ENCODE assay signal across 12 cellular contexts in the genomic region with DNA sequence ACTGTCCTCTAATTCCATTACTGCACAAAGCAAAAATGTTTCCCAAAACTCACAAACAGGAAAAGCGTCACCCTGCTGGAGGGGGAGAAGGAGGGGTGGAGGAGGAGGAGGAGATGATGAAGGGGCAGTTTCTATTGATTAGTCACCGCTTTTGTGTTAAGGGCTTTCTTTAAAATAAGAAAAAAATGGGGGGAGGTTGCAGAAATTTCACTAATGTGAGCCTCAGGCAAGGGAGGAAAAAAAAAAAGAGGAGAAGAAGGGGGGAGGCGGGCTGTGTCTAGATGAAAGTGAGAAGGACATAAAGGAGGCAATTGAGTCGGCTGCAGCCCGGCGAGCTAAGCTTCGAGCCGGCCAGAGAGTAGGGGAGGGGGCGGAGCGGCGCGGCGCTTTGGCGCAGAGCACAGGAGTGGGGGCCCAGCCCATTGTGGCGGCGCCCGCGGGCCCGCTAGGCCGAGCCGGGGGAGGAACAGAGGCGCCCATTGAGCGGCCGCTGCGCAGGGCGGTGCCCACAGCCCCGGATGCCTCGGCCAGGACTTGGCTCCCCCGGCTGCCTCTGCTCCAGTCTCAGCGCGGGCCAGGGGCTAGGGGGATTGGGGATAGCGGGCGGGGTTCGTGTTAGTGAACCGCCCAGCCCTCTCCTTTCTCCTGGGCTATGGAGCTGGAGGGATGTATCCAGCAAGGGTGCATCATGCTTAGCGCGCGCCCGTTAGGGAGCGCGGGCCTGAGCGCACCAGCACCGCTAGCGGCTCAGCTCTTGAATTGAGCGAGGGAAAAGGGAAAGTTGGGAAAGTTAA. TPM values are rescaled to one million over a fixed set of nuclear protein-coding genes. Genes with fewer than 3 reads are reported as not detected.
DNase-seq lines count a peak whose midpoint lies in the region; ATAC-seq and TF ChIP-seq lines count a peak whose summit lies in the region.
"Had no signal": no experiment of that assay in that cellular context is flagged by ENCODE, and none has a peak within 500 bp of the region (broad histone marks: within the 10 kb centered on the region; RNA-seq: fewer than 3 reads in every experiment).

No MANE protein-coding gene starts in this region.

- peaks cover 8 to 14% (median 10%) of the 10 kb centered on the region in 4 donors for H3K4me1 Mint-ChIP-seq in CD4-positive, alpha-beta memory T cell

- no peak for DNase-seq in BJ (ENCODE audit: low read depth)
- DNase-seq in HT1080 (ENCODE audit: low read depth): peak; percentile 41
- peak; percentile 55 for DNase-seq in astrocyte of the hippocampus (ENCODE audit: low read depth, low spot score)
- no peak for DNase-seq in ovary
- DNase-seq in CD4-positive, alpha-beta memory T cell: no peak
- DNase-seq: activated naive CD8-positive, alpha-beta T cell treated with anti-CD3 and anti-CD28 coated beads for 36 hours; hippocampal formation; MM.1S; T-helper 2 cell had no signal

- H3K9me3 ChIP-seq in mesodermal cell (ENCODE audit: control insufficient read depth, low read length) (no peaks in the 10 kb centered on the region), ovary (no peaks in the 10 kb centered on the region)
- H3K9me3 ChIP-seq in CD4-positive, alpha-beta memory T cell (ENCODE audit: control insufficient read depth in 1 of 2, low read length in 2 of 2): no peaks in the 10 kb centered on the region

- peak; percentile 25; the same call in 1 of the 2 replicates for TF ChIP-seq CTCF in BJ (IDR thresholded peaks at IDR 0.05; ENCODE audit: insufficient read depth, low read depth, low read length)
- no peak for TF ChIP-seq CTCF in ovary (IDR thresholded peaks at IDR 0.05)

- H3K4me3 Mint-ChIP-seq in CD4-positive, alpha-beta memory T cell: no peak overlapping the region
- H3K4me3 Mint-ChIP-seq: activated naive CD8-positive, alpha-beta T cell treated with anti-CD3 and anti-CD28 coated beads for 36 hours had no signal

- ATAC-seq in HG03432 (IDR thresholded peaks at IDR 0.05; ENCODE audit: unreplicated experiment) (no peak), HG02588 (IDR thresholded peaks at IDR 0.05; ENCODE audit: unreplicated experiment) (no peak)

- H3K27ac ChIP-seq in mesodermal cell (ENCODE audit: low read depth, low read length, severe bottlenecking) (peak overlapping the region; percentile 94), ovary (no peak overlapping the region)
- H3K27ac ChIP-seq in CD4-positive, alpha-beta memory T cell (ENCODE audit: low read depth, low read length): no peak overlapping the region

- 0 to 1% methylated on average over 32 to 38 of the region's 45 CpGs for WGBS in mesodermal cell (ENCODE audit: insufficient coverage in 2 of 2), 2 experiments
- 2 to 3% (median 2%) methylated on average over 44 to 45 of the region's 45 CpGs for WGBS in ovary, 3 donors

- H3K36me3 Mint-ChIP-seq in CD4-positive, alpha-beta memory T cell: no peaks in the 10 kb centered on the region
- H3K36me3 Mint-ChIP-seq: activated naive CD8-positive, alpha-beta T cell treated with anti-CD3 and anti-CD28 coated beads for 36 hours had no signal

- peaks cover 18% of the 10 kb centered on the region for H3K4me1 ChIP-seq in mesodermal cell (ENCODE audit: control insufficient read depth, insufficient read depth, low read length, poor library complexity, severe bottlenecking)
- peaks cover 3% of the 10 kb centered on the region for H3K4me1 ChIP-seq in ovary (ENCODE audit: insufficient read depth)
- peaks cover 12% of the 10 kb centered on the region for H3K4me1 ChIP-seq in CD4-positive, alpha-beta memory T cell (ENCODE audit: insufficient read depth, low read length)

- TF ChIP-seq EP300 in ovary (IDR thresholded peaks at IDR 0.05): no peak

- POLR2A ChIA-PET in BJ (lab: Charles Lee): no interaction called here
- POLR2A ChIA-PET in CD4-positive, alpha-beta memory T cell (lab: Charles Lee; ENCODE audit: partially characterized antibody): no interaction called here

- intact Hi-C loops in ovary (cut with DNase I): no loop called here
- intact Hi-C loops in CD4-positive, alpha-beta memory T cell (cut with micrococcal nuclease): no loop called here

- H3K27me3 ChIP-seq in BJ (ENCODE audit: control insufficient read depth, insufficient read depth, low read length): no peaks in the 10 kb centered on the region
- no peaks in the 10 kb centered on the region for H3K27me3 ChIP-seq in ovary
- peaks cover 55% of the 10 kb centered on the region for H3K27me3 ChIP-seq in CD4-positive, alpha-beta memory T cell (ENCODE audit: insufficient read depth, low read length)

- CTCF ChIA-PET in BJ (lab: Yijun Ruan, JAX): interaction anchor here (1.0 to 2.4 kb wide), 2 partner anchors 10 to 28 kb away, joined by 3 to 10 read pairs; no protein-coding TSS in a partner anchor
- CTCF ChIA-PET in CD4-positive, alpha-beta memory T cell (lab: Charles Lee; ENCODE audit: partially characterized antibody): no interaction called here

- H3K27me3 Mint-ChIP-seq in CD4-positive, alpha-beta memory T cell: peaks cover 72 to 74% of the 10 kb centered on the region in 2 donors

- TF ChIP-seq POLR2A in ovary (IDR thresholded peaks at IDR 0.05): no peak

- H3K27ac Mint-ChIP-seq in CD4-positive, alpha-beta memory T cell: no peak overlapping the region
- H3K27ac Mint-ChIP-seq: activated naive CD8-positive, alpha-beta T cell treated with anti-CD3 and anti-CD28 coated beads for 36 hours had no signal

- H3K36me3 ChIP-seq in BJ (ENCODE audit: control insufficient read depth, insufficient read depth, low read length) (peaks cover 5% of the 10 kb centered on the region), mesodermal cell (ENCODE audit: control insufficient read depth, insufficient read depth, low read length) (no peaks in the 10 kb centered on the region), ovary (no peaks in the 10 kb centered on the region)
- H3K36me3 ChIP-seq in CD4-positive, alpha-beta memory T cell (ENCODE audit: insufficient read depth, low read length): no peaks in the 10 kb centered on the region

- H3K9me3 Mint-ChIP-seq in CD4-positive, alpha-beta memory T cell: peaks cover 0 to 24% (median 7%) of the 10 kb centered on the region in 8 donors
- H3K9me3 Mint-ChIP-seq: activated naive CD8-positive, alpha-beta T cell treated with anti-CD3 and anti-CD28 coated beads for 36 hours had no signal

- H3K4me3 ChIP-seq in BJ (ENCODE audit: low read depth, low read length): peak overlapping the region; percentile 38
- peak overlapping the region; percentile 33 for H3K4me3 ChIP-seq in mesodermal cell (ENCODE audit: extremely low read depth, insufficient read depth, low read length, poor library complexity, severe bottlenecking)
- no peak overlapping the region for H3K4me3 ChIP-seq in ovary
- no peak overlapping the region for H3K4me3 ChIP-seq in CD4-positive, alpha-beta memory T cell (ENCODE audit: low read length in 2 of 2)

RNA-seq across cellular contexts. Expression of a gene that starts 7.9 kb away (rescaled TPM):
- 7.4 and 11.1 TPM in 2 replicates for polyA plus RNA-seq in BJ (2011; rRNA removed)
- 21.3 and 35.5 TPM in 2 replicates for polyA minus RNA-seq in BJ (2011; rRNA and poly(A)+ RNA removed)
- total RNA-seq in HT1080 (2014; rRNA removed; shearing (Covaris generic)): not detected in 2 replicates
- polyA plus RNA-seq in HT1080 (2015; cell fraction: cytosol; rRNA removed): not detected in 2 replicates
- polyA plus RNA-seq in HT1080 (2015; cell fraction: nucleus; rRNA removed): not detected in 2 replicates
- polyA plus RNA-seq in mesodermal cell (2013, experiment 1 of 2): 13.7 TPM
- 10.5 TPM for polyA plus RNA-seq in mesodermal cell (2013, experiment 2 of 2)
- total RNA-seq in ovary: not detected
- polyA plus RNA-seq in ovary: not detected
- total RNA-seq in CD4-positive, alpha-beta memory T cell: not detected
- polyA plus RNA-seq in CD4-positive, alpha-beta memory T cell: not detected
- total RNA-seq: activated naive CD8-positive, alpha-beta T cell treated with anti-CD3 and anti-CD28 coated beads for 36 hours had no signal

Comparison
In these comparisons a context has a peak if more than half of its experiments do, and no peak if none do; other contexts are left out.
1. DNase-seq: peak in HT1080 (single experiment) and astrocyte of the hippocampus (single experiment); none in BJ (single experiment), ovary (0 of 5) and CD4-positive, alpha-beta memory T cell (0 of 5).
2. H3K4me3 ChIP-seq: peak in BJ (single experiment) and mesodermal cell (single experiment); none in ovary (single experiment) and CD4-positive, alpha-beta memory T cell (0 of 2).